ENCODE assay signal across 8 cellular contexts in genomic region chr6:43059168-43060033, GRCh38. TPM values are rescaled to one million over a fixed set of nuclear protein-coding genes. Genes with fewer than 3 reads are reported as not detected.
A peak's percentile ranks its signal among the peaks of the same experiment; 100 is the strongest.
DNase-seq lines count a peak whose midpoint lies in the region; ATAC-seq, FAIRE-seq and TF ChIP-seq lines count a peak whose summit lies in the region.

Gene KLC4 (plus strand): TSS chr6:43059631. CDS start chr6:43061336, 1,705 bp downstream.
Gene MRPL2 (minus strand): TSS chr6:43059434. CDS start chr6:43059381, 53 bp downstream.

- H3K27me3 ChIP-seq in ACC112 (ENCODE audit: insufficient read depth, low read length) (no peaks in the 10 kb centered on the region), WERI-Rb-1 (ENCODE audit: insufficient read depth, low read depth, severe bottlenecking) (no peaks in the 10 kb centered on the region), bronchial epithelial cell (ENCODE audit: control insufficient read depth, insufficient read depth, low read length) (no peaks in the 10 kb centered on the region), small intestine (ENCODE audit: control insufficient read depth in 2 of 2, insufficient read depth in 2 of 2, low read length in 2 of 2) (no peaks in the 10 kb centered on the region)

- H3K36me3 ChIP-seq in ACC112 (ENCODE audit: insufficient read depth, low read length) (0 out of 2 replicates have a peak, but pooled peaks cover 4% of the 10 kb centered on the region), WERI-Rb-1 (peaks cover 53% of the 10 kb centered on the region), bronchial epithelial cell (ENCODE audit: control insufficient read depth, insufficient read depth, low read length) (peaks cover 8% of the 10 kb centered on the region), small intestine (ENCODE audit: control insufficient read depth in 2 of 2, insufficient read depth in 2 of 2, low read length in 2 of 2) (peaks cover 0 to 2% of the 10 kb centered on the region in 2 donors)

- H3K9me3 ChIP-seq in WERI-Rb-1 (ENCODE audit: severe bottlenecking) (no peaks in the 10 kb centered on the region), small intestine (ENCODE audit: control insufficient read depth, low read depth) (no peaks in the 10 kb centered on the region)

- H3K79me2 ChIP-seq in ACC112 (ENCODE audit: control insufficient read depth, insufficient read depth, low read length, unreplicated experiment): peaks cover 15% of the 10 kb centered on the region

- H3K4me3 ChIP-seq in ACC112 (ENCODE audit: low read depth, low read length): peak within 1 kb of the TSS; percentile 92
- H3K4me3 ChIP-seq in WERI-Rb-1 (ENCODE audit: low read depth, low read length): peak within 1 kb of the TSS; percentile 98
- H3K4me3 ChIP-seq in bronchial epithelial cell (ENCODE audit: low read depth, low read length): peak within 1 kb of the TSS; percentile 97
- peak within 1 kb of the TSS; percentile 67 to 72 for H3K4me3 ChIP-seq in small intestine (ENCODE audit: low read depth in 1 of 2, low read length in 2 of 2)

- H3K27ac ChIP-seq in ACC112 (ENCODE audit: low read depth, low read length) (peak within 1 kb of the TSS; percentile 50), WERI-Rb-1 (peak within 1 kb of the TSS; percentile 90), small intestine (ENCODE audit: low read depth in 1 of 2, low read length in 1 of 2) (peak within 1 kb of the TSS; percentile 85 to 95)

- 0% methylated on average over 60 to 64 of the region's 64 CpGs for WGBS in small intestine, 3 donors

- TF ChIP-seq CTCF in WERI-Rb-1 (IDR thresholded peaks at IDR 0.05; ENCODE audit: low read depth, low read length) (no peak), bronchial epithelial cell (IDR thresholded peaks at IDR 0.05; ENCODE audit: insufficient read depth, low read length, severe bottlenecking) (no peak)

- peak within 1 kb of the TSS; percentile 82 for H2AFZ ChIP-seq in ACC112 (ENCODE audit: low read length, unreplicated experiment)

- ATAC-seq in GM18870 (IDR thresholded peaks at IDR 0.05; ENCODE audit: unreplicated experiment) (peak; percentile 66), HG03135 (IDR thresholded peaks at IDR 0.05; ENCODE audit: unreplicated experiment) (peak; percentile 84)

- DNase-seq in NCI-H2196 treated with DMSO at 0.1 percent for 48 hours (lab: John Stamatoyannopoulos, UW; ENCODE audit: unreplicated experiment): peak; percentile 97
- peak; percentile 100 for DNase-seq in WERI-Rb-1
- DNase-seq in bronchial epithelial cell (ENCODE audit: low read depth): peak; percentile 96
- DNase-seq in iPS-NIHi11 (ENCODE audit: low spot score): peak; percentile 99
- peak; percentile 100 for DNase-seq in small intestine

- FAIRE-seq in bronchial epithelial cell (lab: Jason Lieb, UNC) (no peak), small intestine (lab: Jason Lieb, UNC) (no peak)

- H3K4me1 ChIP-seq in ACC112 (ENCODE audit: control insufficient read depth, insufficient read depth, low read length, unreplicated experiment): peaks cover 11% of the 10 kb centered on the region
- no peaks in the 10 kb centered on the region for H3K4me1 ChIP-seq in small intestine (ENCODE audit: control insufficient read depth in 2 of 2, insufficient read depth in 1 of 2, low read depth in 1 of 2, low read length in 1 of 2)

RNA-seq across cellular contexts. Expression of gene KLC4, which starts in this region (rescaled TPM):
- total RNA-seq in bronchial epithelial cell: 10.4 and 14.5 TPM in 2 replicates
- polyA plus RNA-seq in small intestine: 100 to 1,000 TPM in 2 of 3 donors, 10 to 100 TPM in 1; 36.3 to 333 (median 227) TPM

RNA-seq across cellular contexts. Expression of gene MRPL2, which starts in this region (rescaled TPM):
- 32.8 and 50.3 TPM in 2 replicates for total RNA-seq in bronchial epithelial cell
- polyA plus RNA-seq in small intestine: 100 to 1,000 TPM in 2 of 3 donors, 10 to 100 TPM in 1; 69.5 to 127 (median 112) TPM

Comparison
In these comparisons a context has a peak if more than half of its experiments do, and no peak if none do; other contexts are left out.
1. Peak in every context shown above with its lines: DNase-seq, ATAC-seq, H3K4me3 ChIP-seq and H3K27ac ChIP-seq.